ENCODE assay signal across 14 cellular contexts in the genomic region with DNA sequence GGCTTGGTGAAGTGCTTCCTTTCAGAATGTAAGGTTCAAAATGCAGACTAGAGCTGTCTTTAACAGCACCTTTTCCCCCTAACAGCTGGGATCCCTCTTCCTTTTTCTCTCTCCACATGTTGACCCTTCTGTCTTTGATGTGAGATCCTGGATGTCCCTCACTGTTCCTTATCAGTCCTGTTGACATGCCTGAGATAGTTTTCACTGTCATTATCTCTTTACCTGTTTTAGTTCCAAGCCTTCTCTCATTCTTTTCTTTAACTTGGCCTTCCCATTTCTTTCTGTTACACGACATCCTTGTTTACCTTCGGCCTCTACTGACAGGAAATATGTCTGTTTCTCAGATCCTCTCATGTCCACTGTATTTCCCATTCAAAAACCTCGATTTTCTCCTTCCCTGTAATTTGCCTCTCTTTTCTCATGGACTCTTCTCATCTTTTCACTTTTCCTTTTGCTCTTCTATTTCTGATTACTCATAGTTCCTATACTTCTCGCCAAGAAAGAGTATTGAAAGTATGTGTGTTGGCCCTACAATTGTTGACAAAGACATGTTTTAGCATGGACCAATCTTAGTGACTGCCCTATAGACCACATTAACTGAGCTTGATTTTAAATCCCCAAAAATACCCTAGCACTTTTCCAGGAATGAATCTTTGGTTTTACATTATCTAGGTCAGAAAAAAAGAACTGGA. TPM values are rescaled to one million over a fixed set of nuclear protein-coding genes. Genes with fewer than 3 reads are reported as not detected.
DNase-seq lines count a peak whose midpoint lies in the region; ATAC-seq and TF ChIP-seq lines count a peak whose summit lies in the region.
"Had no signal": no experiment of that assay in that cellular context is flagged by ENCODE, and none has a peak within 500 bp of the region (broad histone marks: within the 10 kb centered on the region; RNA-seq: fewer than 3 reads in every experiment).

No MANE protein-coding gene starts in this region.

- no peak overlapping the region for H3K27ac ChIP-seq in CD4-positive, alpha-beta memory T cell (ENCODE audit: low read depth, low read length)
- H3K27ac ChIP-seq in HUES6 (ENCODE audit: low read depth, low read length) (no peak overlapping the region), mesendoderm (ENCODE audit: low read depth, low read length) (no peak overlapping the region), left ventricle myocardium inferior (replicated peaks) (no peak overlapping the region)

- intact Hi-C loops in CD4-positive, alpha-beta memory T cell (cut with micrococcal nuclease) = loop anchor here (1.0 to 5.0 kb wide), 3 partner anchors 51 to 148 kb away; no protein-coding TSS in a partner anchor
- intact Hi-C loops in left ventricle myocardium inferior (cut with micrococcal nuclease) = no loop called here

- WGBS in mesendoderm (ENCODE audit: extremely low coverage, insufficient coverage, low lambda C conversion rate) = 100% methylated on average over 1 of the region's 4 CpGs

- H3K79me1 ChIP-seq in mesendoderm (ENCODE audit: low read length) = no peaks in the 10 kb centered on the region

- peaks cover 8 to 14% (median 10%) of the 10 kb centered on the region in 4 donors for H3K4me1 Mint-ChIP-seq in CD4-positive, alpha-beta memory T cell

- H3K36me3 ChIP-seq in CD4-positive, alpha-beta memory T cell (ENCODE audit: insufficient read depth, low read length) = no peaks in the 10 kb centered on the region
- H3K36me3 ChIP-seq in HUES6 (ENCODE audit: control insufficient read depth, insufficient read depth, low read length) (no peaks in the 10 kb centered on the region), mesendoderm (ENCODE audit: control insufficient read depth, insufficient read depth, low read length) (no peaks in the 10 kb centered on the region), left ventricle myocardium inferior (no peaks in the 10 kb centered on the region)

- no peaks in the 10 kb centered on the region for H3K36me3 Mint-ChIP-seq in CD4-positive, alpha-beta memory T cell
- H3K36me3 Mint-ChIP-seq: activated CD4-positive, alpha-beta memory T cell treated with anti-CD3 and anti-CD28 coated beads for 36 hours had no signal

- H3K23ac ChIP-seq in mesendoderm (ENCODE audit: low read length) = no peak overlapping the region

- H2BK5ac ChIP-seq in mesendoderm (ENCODE audit: low read length) = no peak overlapping the region

- no peak overlapping the region for H2AK5ac ChIP-seq in mesendoderm (ENCODE audit: low read length)

- H4K8ac ChIP-seq in mesendoderm (ENCODE audit: low read depth, low read length) = no peak overlapping the region

- H3K9ac ChIP-seq in HUES6 (ENCODE audit: low read length) (no peak overlapping the region), mesendoderm (ENCODE audit: low read length) (no peak overlapping the region)

- no peak overlapping the region for H3K4ac ChIP-seq in mesendoderm (ENCODE audit: low read depth, low read length)

- POLR2A ChIA-PET in CD4-positive, alpha-beta memory T cell (lab: Charles Lee; ENCODE audit: partially characterized antibody) = no interaction called here

- no peak overlapping the region for H4K5ac ChIP-seq in mesendoderm (ENCODE audit: low read length)

- no peak overlapping the region for H2BK15ac ChIP-seq in mesendoderm (replicated peaks; ENCODE audit: low read depth)

- no peak overlapping the region for H3K4me3 ChIP-seq in CD4-positive, alpha-beta memory T cell (ENCODE audit: low read length in 2 of 2)
- H3K4me3 ChIP-seq in HUES6 (ENCODE audit: low read depth, low read length) = peak overlapping the region; percentile 78; the same call in 1 of the 2 replicates
- no peak overlapping the region for H3K4me3 ChIP-seq in choroid plexus epithelial cell (ENCODE audit: low read depth, low read length)
- no peak overlapping the region for H3K4me3 ChIP-seq in mesendoderm (ENCODE audit: low read length)
- no peak overlapping the region for H3K4me3 ChIP-seq in left ventricle myocardium inferior

- no peak overlapping the region for H3K18ac ChIP-seq in mesendoderm (ENCODE audit: low read length)

- peaks cover 23% of the 10 kb centered on the region for H3K27me3 ChIP-seq in CD4-positive, alpha-beta memory T cell (ENCODE audit: insufficient read depth, low read length)
- peaks cover 70% of the 10 kb centered on the region for H3K27me3 ChIP-seq in HUES6 (ENCODE audit: control insufficient read depth, insufficient read depth, low read length)
- H3K27me3 ChIP-seq in mesendoderm (ENCODE audit: insufficient read depth, low read length, poor library complexity) = peaks cover 6% of the 10 kb centered on the region
- H3K27me3 ChIP-seq in left ventricle myocardium inferior (ENCODE audit: low read depth) = peaks cover 74% of the 10 kb centered on the region

- TF ChIP-seq CTCF in choroid plexus epithelial cell (conservative IDR thresholded peaks at IDR 0.05; ENCODE audit: low read depth, low read length) (no peak), left ventricle myocardium inferior (IDR thresholded peaks at IDR 0.05; ENCODE audit: borderline replicate concordance) (no peak)

- DNase-seq in CD4-positive, alpha-beta memory T cell = no peak
- DNase-seq in choroid plexus epithelial cell (ENCODE audit: low read depth) (peak; percentile 16), mesendoderm (peak; percentile 88), left ventricle myocardium inferior (no peak), AML-193 (lab: John Stamatoyannopoulos, UW) (no peak), NCI-H82 treated with DMSO at 0.1 percent for 48 hours (lab: John Stamatoyannopoulos, UW; ENCODE audit: unreplicated experiment) (no peak)
- DNase-seq: activated CD4-positive, alpha-beta memory T cell treated with anti-CD3 and anti-CD28 coated beads for 36 hours; aorta; C1 segment of cervical spinal cord; mucosa of descending colon; NCI-H2171 treated with DMSO at 0.1 percent for 48 hours; OCI-M1 had no signal

- H3K4me2 ChIP-seq in mesendoderm (ENCODE audit: low read length) = no peak overlapping the region

- no peak overlapping the region for H3K56ac ChIP-seq in mesendoderm (ENCODE audit: low read length)

- H2BK120ac ChIP-seq in mesendoderm (ENCODE audit: low read depth, low read length) = no peak overlapping the region

- H3K4me3 Mint-ChIP-seq in CD4-positive, alpha-beta memory T cell = peak overlapping the region in 7 of 8 donors; percentile 72 to 86 (median 79)

- no peaks in the 10 kb centered on the region for H3K79me2 ChIP-seq in mesendoderm (ENCODE audit: control insufficient read depth, insufficient read depth, low read length)

- CTCF ChIA-PET in CD4-positive, alpha-beta memory T cell (lab: Charles Lee; ENCODE audit: partially characterized antibody) = interaction anchor here (0.8 kb wide), 1 partner anchor 146 kb away, joined by 3 read pairs; no protein-coding TSS in a partner anchor

- no peaks in the 10 kb centered on the region for H3K9me3 Mint-ChIP-seq in CD4-positive, alpha-beta memory T cell
- H3K9me3 Mint-ChIP-seq: activated CD4-positive, alpha-beta memory T cell treated with anti-CD3 and anti-CD28 coated beads for 36 hours had no signal

- no peak overlapping the region for H3K27ac Mint-ChIP-seq in CD4-positive, alpha-beta memory T cell
- H3K27ac Mint-ChIP-seq: activated CD4-positive, alpha-beta memory T cell treated with anti-CD3 and anti-CD28 coated beads for 36 hours had no signal

- no peak for ATAC-seq in HG02642 (IDR thresholded peaks at IDR 0.05; ENCODE audit: poor library complexity, unreplicated experiment)

- peaks cover 4% of the 10 kb centered on the region for H3K4me1 ChIP-seq in CD4-positive, alpha-beta memory T cell (ENCODE audit: insufficient read depth, low read length)
- 0 out of 2 replicates have a peak, but pooled peaks cover 4% of the 10 kb centered on the region for H3K4me1 ChIP-seq in HUES6 (ENCODE audit: control insufficient read depth, insufficient read depth, low read length)
- no peaks in the 10 kb centered on the region for H3K4me1 ChIP-seq in mesendoderm (ENCODE audit: control insufficient read depth, low read depth, low read length)
- H3K4me1 ChIP-seq in left ventricle myocardium inferior = peaks cover 20% of the 10 kb centered on the region

- H3K27me3 Mint-ChIP-seq in CD4-positive, alpha-beta memory T cell = peaks cover 26 to 29% of the 10 kb centered on the region in 2 donors

- H3K9me3 ChIP-seq in CD4-positive, alpha-beta memory T cell (ENCODE audit: control insufficient read depth in 1 of 2, low read length in 2 of 2) = no peaks in the 10 kb centered on the region
- H3K9me3 ChIP-seq in HUES6 (ENCODE audit: control insufficient read depth, insufficient read depth, low read depth, low read length) = no peaks in the 10 kb centered on the region
- no peaks in the 10 kb centered on the region for H3K9me3 ChIP-seq in left ventricle myocardium inferior (replicated peaks)
- H3K9me3 ChIP-seq: mucosa of descending colon had no signal

RNA-seq across cellular contexts. Expression of a gene that starts 1.2 kb away (rescaled TPM):
- not detected for total RNA-seq in CD4-positive, alpha-beta memory T cell
- not detected for polyA plus RNA-seq in CD4-positive, alpha-beta memory T cell
- polyA plus RNA-seq in mesendoderm (2013, experiment 1 of 2) = 0.20 TPM
- polyA plus RNA-seq in mesendoderm (2013, experiment 2 of 2) = 0.15 TPM
- not detected for total RNA-seq in left ventricle myocardium inferior
- total RNA-seq: activated CD4-positive, alpha-beta memory T cell treated with anti-CD3 and anti-CD28 coated beads for 36 hours had no signal

RNA-seq across cellular contexts. Expression of a gene that starts 50.5 kb away (rescaled TPM):
- total RNA-seq in CD4-positive, alpha-beta memory T cell = 10 to 100 TPM; 25.2 to 30.2 TPM
- 10 to 100 TPM; 21.9 to 31.3 TPM for polyA plus RNA-seq in CD4-positive, alpha-beta memory T cell
- 142 TPM for polyA plus RNA-seq in mesendoderm (2013, experiment 1 of 2)
- polyA plus RNA-seq in mesendoderm (2013, experiment 2 of 2) = 163 TPM
- total RNA-seq in left ventricle myocardium inferior = 30.1 TPM

Comparison
In these comparisons a context has a peak if more than half of its experiments do, and no peak if none do; other contexts are left out.
1. DNase-seq: peak in choroid plexus epithelial cell (single experiment) and mesendoderm (single experiment); none in CD4-positive, alpha-beta memory T cell (0 of 5), left ventricle myocardium inferior (single experiment), AML-193 (0 of 2) and NCI-H82 treated with DMSO at 0.1 percent for 48 hours (single experiment).